In the genomic region with DNA sequence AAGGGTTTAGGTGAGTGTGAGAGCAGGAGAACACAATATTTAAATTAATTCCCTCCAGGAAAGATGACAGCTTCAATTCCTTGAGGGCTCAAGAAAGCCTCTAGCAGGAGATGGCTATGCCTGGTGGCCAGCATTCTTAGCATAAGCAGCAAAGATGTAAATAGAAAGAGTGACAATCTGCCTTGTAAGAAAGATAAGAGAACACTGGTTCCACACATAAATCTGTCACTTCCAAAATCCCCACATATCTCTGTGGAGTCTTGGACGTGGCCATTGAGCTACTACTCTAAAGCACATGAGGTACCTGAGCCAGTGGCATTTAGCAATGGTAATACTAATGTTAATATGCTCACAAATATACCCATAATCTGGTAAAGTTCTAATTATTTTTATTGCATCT, we compare ENCODE assay signal across 1 cellular context.
TF ChIP-seq lines count a peak whose summit lies in the region.

No MANE protein-coding gene starts in this region.

TF ChIP-seq in K562, 482 proteins besides CTCF, POLR2A, EP300 and RAD21 (continued from another document and continues in another):
- TF ChIP-seq, protein P1, sequence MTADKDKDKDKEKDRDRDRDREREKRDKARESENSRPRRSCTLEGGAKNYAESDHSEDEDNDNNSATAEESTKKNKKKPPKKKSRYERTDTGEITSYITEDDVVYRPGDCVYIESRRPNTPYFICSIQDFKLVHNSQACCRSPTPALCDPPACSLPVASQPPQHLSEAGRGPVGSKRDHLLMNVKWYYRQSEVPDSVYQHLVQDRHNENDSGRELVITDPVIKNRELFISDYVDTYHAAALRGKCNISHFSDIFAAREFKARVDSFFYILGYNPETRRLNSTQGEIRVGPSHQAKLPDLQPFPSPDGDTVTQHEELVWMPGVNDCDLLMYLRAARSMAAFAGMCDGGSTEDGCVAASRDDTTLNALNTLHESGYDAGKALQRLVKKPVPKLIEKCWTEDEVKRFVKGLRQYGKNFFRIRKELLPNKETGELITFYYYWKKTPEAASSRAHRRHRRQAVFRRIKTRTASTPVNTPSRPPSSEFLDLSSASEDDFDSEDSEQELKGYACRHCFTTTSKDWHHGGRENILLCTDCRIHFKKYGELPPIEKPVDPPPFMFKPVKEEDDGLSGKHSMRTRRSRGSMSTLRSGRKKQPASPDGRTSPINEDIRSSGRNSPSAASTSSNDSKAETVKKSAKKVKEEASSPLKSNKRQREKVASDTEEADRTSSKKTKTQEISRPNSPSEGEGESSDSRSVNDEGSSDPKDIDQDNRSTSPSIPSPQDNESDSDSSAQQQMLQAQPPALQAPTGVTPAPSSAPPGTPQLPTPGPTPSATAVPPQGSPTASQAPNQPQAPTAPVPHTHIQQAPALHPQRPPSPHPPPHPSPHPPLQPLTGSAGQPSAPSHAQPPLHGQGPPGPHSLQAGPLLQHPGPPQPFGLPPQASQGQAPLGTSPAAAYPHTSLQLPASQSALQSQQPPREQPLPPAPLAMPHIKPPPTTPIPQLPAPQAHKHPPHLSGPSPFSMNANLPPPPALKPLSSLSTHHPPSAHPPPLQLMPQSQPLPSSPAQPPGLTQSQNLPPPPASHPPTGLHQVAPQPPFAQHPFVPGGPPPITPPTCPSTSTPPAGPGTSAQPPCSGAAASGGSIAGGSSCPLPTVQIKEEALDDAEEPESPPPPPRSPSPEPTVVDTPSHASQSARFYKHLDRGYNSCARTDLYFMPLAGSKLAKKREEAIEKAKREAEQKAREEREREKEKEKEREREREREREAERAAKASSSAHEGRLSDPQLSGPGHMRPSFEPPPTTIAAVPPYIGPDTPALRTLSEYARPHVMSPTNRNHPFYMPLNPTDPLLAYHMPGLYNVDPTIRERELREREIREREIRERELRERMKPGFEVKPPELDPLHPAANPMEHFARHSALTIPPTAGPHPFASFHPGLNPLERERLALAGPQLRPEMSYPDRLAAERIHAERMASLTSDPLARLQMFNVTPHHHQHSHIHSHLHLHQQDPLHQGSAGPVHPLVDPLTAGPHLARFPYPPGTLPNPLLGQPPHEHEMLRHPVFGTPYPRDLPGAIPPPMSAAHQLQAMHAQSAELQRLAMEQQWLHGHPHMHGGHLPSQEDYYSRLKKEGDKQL (CRISPR knock-in tag; IDR thresholded peaks at IDR 0.05; ENCODE audit: borderline replicate concordance): no peak
- TF ChIP-seq, protein P2, sequence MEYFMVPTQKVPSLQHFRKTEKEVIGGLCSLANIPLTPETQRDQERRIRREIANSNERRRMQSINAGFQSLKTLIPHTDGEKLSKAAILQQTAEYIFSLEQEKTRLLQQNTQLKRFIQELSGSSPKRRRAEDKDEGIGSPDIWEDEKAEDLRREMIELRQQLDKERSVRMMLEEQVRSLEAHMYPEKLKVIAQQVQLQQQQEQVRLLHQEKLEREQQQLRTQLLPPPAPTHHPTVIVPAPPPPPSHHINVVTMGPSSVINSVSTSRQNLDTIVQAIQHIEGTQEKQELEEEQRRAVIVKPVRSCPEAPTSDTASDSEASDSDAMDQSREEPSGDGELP (CRISPR knock-in tag; IDR thresholded peaks at IDR 0.05; ENCODE audit: borderline replicate concordance): no peak
- TF ChIP-seq HMGN3 (IDR thresholded peaks at IDR 0.05; ENCODE audit: borderline replicate concordance, extremely low read depth, insufficient read length, low read depth, low read length): no peak
- TF ChIP-seq ZNF75A (CRISPR knock-in tag; IDR thresholded peaks at IDR 0.05): no peak
- TF ChIP-seq, protein P3, sequence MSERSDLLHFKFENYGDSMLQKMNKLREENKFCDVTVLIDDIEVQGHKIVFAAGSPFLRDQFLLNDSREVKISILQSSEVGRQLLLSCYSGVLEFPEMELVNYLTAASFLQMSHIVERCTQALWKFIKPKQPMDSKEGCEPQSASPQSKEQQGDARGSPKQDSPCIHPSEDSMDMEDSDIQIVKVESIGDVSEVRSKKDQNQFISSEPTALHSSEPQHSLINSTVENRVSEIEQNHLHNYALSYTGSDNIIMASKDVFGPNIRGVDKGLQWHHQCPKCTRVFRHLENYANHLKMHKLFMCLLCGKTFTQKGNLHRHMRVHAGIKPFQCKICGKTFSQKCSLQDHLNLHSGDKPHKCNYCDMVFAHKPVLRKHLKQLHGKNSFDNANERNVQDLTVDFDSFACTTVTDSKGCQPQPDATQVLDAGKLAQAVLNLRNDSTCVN (CRISPR knock-in tag; IDR thresholded peaks at IDR 0.05): no peak
- TF ChIP-seq ETS2 (tag; IDR thresholded peaks at IDR 0.05; ENCODE audit: borderline replicate concordance, poor library complexity, severe bottlenecking): no peak
- no peak for TF ChIP-seq EGR1 (conservative IDR thresholded peaks at IDR 0.05)
- TF ChIP-seq MEIS2 (IDR thresholded peaks at IDR 0.05; ENCODE audit: partially characterized antibody): peak; percentile 98
- no peak for TF ChIP-seq ZNF41 (CRISPR knock-in tag; conservative IDR thresholded peaks at IDR 0.05)
- TF ChIP-seq SRSF1 (IDR thresholded peaks at IDR 0.05; ENCODE audit: low read depth, low read length): no peak
- peak; percentile 37; the same call in 1 of the 2 replicates for TF ChIP-seq SMARCE1 (IDR thresholded peaks at IDR 0.05)
- TF ChIP-seq SREBF1 (IDR thresholded peaks at IDR 0.05; ENCODE audit: borderline replicate concordance, low read depth, low read length): no peak
- TF ChIP-seq ZNF282 (CRISPR knock-in tag; IDR thresholded peaks at IDR 0.05): no peak
- no peak for TF ChIP-seq ZNF408 (CRISPR knock-in tag; IDR thresholded peaks at IDR 0.05; ENCODE audit: low read depth)
- TF ChIP-seq ETV5 (CRISPR knock-in tag; IDR thresholded peaks at IDR 0.05; ENCODE audit: low read depth): no peak
- TF ChIP-seq SRSF9 (IDR thresholded peaks at IDR 0.05; ENCODE audit: borderline replicate concordance, low read depth, low read length): no peak
- peak; percentile 54; the same call in 1 of the 2 replicates for TF ChIP-seq FOXJ2 (tag; IDR thresholded peaks at IDR 0.05)
- no peak for TF ChIP-seq RB1 (IDR thresholded peaks at IDR 0.05; ENCODE audit: low read depth)
- TF ChIP-seq, protein P4, sequence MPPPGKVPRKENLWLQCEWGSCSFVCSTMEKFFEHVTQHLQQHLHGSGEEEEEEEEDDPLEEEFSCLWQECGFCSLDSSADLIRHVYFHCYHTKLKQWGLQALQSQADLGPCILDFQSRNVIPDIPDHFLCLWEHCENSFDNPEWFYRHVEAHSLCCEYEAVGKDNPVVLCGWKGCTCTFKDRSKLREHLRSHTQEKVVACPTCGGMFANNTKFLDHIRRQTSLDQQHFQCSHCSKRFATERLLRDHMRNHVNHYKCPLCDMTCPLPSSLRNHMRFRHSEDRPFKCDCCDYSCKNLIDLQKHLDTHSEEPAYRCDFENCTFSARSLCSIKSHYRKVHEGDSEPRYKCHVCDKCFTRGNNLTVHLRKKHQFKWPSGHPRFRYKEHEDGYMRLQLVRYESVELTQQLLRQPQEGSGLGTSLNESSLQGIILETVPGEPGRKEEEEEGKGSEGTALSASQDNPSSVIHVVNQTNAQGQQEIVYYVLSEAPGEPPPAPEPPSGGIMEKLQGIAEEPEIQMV (tag; conservative IDR thresholded peaks at IDR 0.05; ENCODE audit: low read depth): no peak
- TF ChIP-seq WHSC1 (IDR thresholded peaks at IDR 0.05; ENCODE audit: low read length): no peak
- TF ChIP-seq NELFE (IDR thresholded peaks at IDR 0.05; ENCODE audit: insufficient read depth, insufficient read length): no peak
- TF ChIP-seq SUPT5H (IDR thresholded peaks at IDR 0.05): no peak
- no peak for TF ChIP-seq JUNB (CRISPR knock-in tag; conservative IDR thresholded peaks at IDR 0.05)
- TF ChIP-seq, protein P5, sequence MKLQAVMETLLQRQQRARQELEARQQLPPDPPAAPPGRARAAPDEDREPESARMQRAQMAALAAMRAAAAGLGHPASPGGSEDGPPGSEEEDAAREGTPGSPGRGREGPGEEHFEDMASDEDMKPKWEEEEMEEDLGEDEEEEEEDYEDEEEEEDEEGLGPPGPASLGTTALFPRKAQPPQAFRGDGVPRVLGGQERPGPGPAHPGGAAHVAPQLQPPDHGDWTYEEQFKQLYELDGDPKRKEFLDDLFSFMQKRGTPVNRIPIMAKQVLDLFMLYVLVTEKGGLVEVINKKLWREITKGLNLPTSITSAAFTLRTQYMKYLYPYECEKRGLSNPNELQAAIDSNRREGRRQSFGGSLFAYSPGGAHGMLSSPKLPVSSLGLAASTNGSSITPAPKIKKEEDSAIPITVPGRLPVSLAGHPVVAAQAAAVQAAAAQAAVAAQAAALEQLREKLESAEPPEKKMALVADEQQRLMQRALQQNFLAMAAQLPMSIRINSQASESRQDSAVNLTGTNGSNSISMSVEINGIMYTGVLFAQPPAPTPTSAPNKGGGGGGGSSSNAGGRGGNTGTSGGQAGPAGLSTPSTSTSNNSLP (IDR thresholded peaks at IDR 0.05; ENCODE audit: borderline replicate concordance, low read depth, low read length): no peak
- TF ChIP-seq MEF2A (IDR thresholded peaks at IDR 0.05; ENCODE audit: control insufficient read depth, low read depth, low read length): no peak
- TF ChIP-seq PCBP2 (IDR thresholded peaks at IDR 0.05; ENCODE audit: low read depth, low read length, poor library complexity, severe bottlenecking): no peak
- TF ChIP-seq TGIF2 (CRISPR knock-in tag; IDR thresholded peaks at IDR 0.05): no peak
- TF ChIP-seq, protein P6, sequence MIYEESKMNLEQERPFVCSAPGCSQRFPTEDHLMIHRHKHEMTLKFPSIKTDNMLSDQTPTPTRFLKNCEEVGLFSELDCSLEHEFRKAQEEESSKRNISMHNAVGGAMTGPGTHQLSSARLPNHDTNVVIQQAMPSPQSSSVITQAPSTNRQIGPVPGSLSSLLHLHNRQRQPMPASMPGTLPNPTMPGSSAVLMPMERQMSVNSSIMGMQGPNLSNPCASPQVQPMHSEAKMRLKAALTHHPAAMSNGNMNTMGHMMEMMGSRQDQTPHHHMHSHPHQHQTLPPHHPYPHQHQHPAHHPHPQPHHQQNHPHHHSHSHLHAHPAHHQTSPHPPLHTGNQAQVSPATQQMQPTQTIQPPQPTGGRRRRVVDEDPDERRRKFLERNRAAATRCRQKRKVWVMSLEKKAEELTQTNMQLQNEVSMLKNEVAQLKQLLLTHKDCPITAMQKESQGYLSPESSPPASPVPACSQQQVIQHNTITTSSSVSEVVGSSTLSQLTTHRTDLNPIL (CRISPR knock-in tag; IDR thresholded peaks at IDR 0.05): no peak
- TF ChIP-seq, protein P7, sequence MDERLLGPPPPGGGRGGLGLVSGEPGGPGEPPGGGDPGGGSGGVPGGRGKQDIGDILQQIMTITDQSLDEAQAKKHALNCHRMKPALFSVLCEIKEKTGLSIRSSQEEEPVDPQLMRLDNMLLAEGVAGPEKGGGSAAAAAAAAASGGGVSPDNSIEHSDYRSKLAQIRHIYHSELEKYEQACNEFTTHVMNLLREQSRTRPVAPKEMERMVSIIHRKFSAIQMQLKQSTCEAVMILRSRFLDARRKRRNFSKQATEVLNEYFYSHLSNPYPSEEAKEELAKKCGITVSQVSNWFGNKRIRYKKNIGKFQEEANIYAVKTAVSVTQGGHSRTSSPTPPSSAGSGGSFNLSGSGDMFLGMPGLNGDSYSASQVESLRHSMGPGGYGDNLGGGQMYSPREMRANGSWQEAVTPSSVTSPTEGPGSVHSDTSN (CRISPR knock-in tag; IDR thresholded peaks at IDR 0.05; ENCODE audit: low read depth): peak; percentile 29; the same call in 1 of the 2 replicates
- TF ChIP-seq, protein P7 (tag; conservative IDR thresholded peaks at IDR 0.05; ENCODE audit: low read depth): peak; percentile 94
- TF ChIP-seq, protein P8, sequence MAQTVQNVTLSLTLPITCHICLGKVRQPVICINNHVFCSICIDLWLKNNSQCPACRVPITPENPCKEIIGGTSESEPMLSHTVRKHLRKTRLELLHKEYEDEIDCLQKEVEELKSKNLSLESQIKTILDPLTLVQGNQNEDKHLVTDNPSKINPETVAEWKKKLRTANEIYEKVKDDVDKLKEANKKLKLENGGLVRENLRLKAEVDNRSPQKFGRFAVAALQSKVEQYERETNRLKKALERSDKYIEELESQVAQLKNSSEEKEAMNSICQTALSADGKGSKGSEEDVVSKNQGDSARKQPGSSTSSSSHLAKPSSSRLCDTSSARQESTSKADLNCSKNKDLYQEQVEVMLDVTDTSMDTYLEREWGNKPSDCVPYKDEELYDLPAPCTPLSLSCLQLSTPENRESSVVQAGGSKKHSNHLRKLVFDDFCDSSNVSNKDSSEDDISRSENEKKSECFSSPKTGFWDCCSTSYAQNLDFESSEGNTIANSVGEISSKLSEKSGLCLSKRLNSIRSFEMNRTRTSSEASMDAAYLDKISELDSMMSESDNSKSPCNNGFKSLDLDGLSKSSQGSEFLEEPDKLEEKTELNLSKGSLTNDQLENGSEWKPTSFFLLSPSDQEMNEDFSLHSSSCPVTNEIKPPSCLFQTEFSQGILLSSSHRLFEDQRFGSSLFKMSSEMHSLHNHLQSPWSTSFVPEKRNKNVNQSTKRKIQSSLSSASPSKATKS (CRISPR knock-in tag; IDR thresholded peaks at IDR 0.05): no peak
- TF ChIP-seq, protein P9, sequence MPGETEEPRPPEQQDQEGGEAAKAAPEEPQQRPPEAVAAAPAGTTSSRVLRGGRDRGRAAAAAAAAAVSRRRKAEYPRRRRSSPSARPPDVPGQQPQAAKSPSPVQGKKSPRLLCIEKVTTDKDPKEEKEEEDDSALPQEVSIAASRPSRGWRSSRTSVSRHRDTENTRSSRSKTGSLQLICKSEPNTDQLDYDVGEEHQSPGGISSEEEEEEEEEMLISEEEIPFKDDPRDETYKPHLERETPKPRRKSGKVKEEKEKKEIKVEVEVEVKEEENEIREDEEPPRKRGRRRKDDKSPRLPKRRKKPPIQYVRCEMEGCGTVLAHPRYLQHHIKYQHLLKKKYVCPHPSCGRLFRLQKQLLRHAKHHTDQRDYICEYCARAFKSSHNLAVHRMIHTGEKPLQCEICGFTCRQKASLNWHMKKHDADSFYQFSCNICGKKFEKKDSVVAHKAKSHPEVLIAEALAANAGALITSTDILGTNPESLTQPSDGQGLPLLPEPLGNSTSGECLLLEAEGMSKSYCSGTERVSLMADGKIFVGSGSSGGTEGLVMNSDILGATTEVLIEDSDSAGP (CRISPR knock-in tag; IDR thresholded peaks at IDR 0.05): no peak
- no peak for TF ChIP-seq SP1 (CRISPR knock-in tag; IDR thresholded peaks at IDR 0.05)
- TF ChIP-seq, protein P10, sequence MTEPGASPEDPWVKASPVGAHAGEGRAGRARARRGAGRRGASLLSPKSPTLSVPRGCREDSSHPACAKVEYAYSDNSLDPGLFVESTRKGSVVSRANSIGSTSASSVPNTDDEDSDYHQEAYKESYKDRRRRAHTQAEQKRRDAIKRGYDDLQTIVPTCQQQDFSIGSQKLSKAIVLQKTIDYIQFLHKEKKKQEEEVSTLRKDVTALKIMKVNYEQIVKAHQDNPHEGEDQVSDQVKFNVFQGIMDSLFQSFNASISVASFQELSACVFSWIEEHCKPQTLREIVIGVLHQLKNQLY (CRISPR knock-in tag; conservative IDR thresholded peaks at IDR 0.05): no peak
- TF ChIP-seq, protein P11, sequence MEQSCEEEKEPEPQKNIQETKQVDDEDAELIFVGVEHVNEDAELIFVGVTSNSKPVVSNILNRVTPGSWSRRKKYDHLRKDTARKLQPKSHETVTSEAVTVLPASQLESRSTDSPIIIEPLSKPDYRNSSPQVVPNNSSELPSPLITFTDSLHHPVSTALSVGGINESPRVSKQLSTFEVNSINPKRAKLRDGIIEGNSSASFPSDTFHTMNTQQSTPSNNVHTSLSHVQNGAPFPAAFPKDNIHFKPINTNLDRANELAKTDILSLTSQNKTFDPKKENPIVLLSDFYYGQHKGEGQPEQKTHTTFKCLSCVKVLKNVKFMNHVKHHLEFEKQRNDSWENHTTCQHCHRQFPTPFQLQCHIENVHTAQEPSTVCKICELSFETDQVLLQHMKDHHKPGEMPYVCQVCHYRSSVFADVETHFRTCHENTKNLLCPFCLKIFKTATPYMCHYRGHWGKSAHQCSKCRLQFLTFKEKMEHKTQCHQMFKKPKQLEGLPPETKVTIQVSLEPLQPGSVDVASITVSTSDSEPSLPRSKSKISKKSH (CRISPR knock-in tag; IDR thresholded peaks at IDR 0.05): no peak
